Comparison of ENCODE assay signal across 10 cellular contexts in genomic region chr5:172721455-172722308, GRCh38. TPM values are rescaled to one million over a fixed set of nuclear protein-coding genes. Genes with fewer than 3 reads are reported as not detected.
DNase-seq lines count a peak whose midpoint lies in the region; ATAC-seq lines count a peak whose summit lies in the region.
"Had no signal": no experiment of that assay in that cellular context is flagged by ENCODE, and none has a peak within 500 bp of the region (broad histone marks: within the 10 kb centered on the region; RNA-seq: fewer than 3 reads in every experiment).

No MANE protein-coding gene starts in this region.

- CTCF ChIA-PET in CD8-positive, alpha-beta memory T cell (lab: Charles Lee) = interaction anchor here (0.6 to 3.5 kb wide), 6 partner anchors 43 to 1123 kb away, joined by 3 to 31 read pairs (median 4); partner anchors contain the start of gene DUSP1

- no peaks in the 10 kb centered on the region for H3K9me3 ChIP-seq in CD8-positive, alpha-beta memory T cell (ENCODE audit: low read length)
- no peaks in the 10 kb centered on the region for H3K9me3 ChIP-seq in HAP-1

- no peak overlapping the region for H3K27ac ChIP-seq in CD8-positive, alpha-beta memory T cell (ENCODE audit: low read depth, low read length)
- peak overlapping the region; percentile 1 for H3K27ac ChIP-seq in angular gyrus (ENCODE audit: low read depth, low read length)

- POLR2A ChIA-PET in CD8-positive, alpha-beta memory T cell (lab: Charles Lee) = interaction anchor here (1.2 to 1.8 kb wide), 2 partner anchors 43 to 50 kb away, joined by 4 to 7 read pairs; no protein-coding TSS in a partner anchor

- intact Hi-C loops in sciatic nerve (cut with DNase I) = no loop called here

- H3K4me1 ChIP-seq in CD8-positive, alpha-beta memory T cell (ENCODE audit: insufficient read depth, low read length) = peaks cover 24% of the 10 kb centered on the region
- no peaks in the 10 kb centered on the region for H3K4me1 ChIP-seq in HAP-1

- H3K27me3 Mint-ChIP-seq in CD8-positive, alpha-beta memory T cell = peaks cover 0 to 1% of the 10 kb centered on the region in 2 donors

- ATAC-seq in sciatic nerve (peak; percentile 69), GM18867 (IDR thresholded peaks at IDR 0.05; ENCODE audit: unreplicated experiment) (no peak), HG03196 (IDR thresholded peaks at IDR 0.05; ENCODE audit: unreplicated experiment) (no peak), HG03354 (IDR thresholded peaks at IDR 0.05; ENCODE audit: poor library complexity, severe bottlenecking, unreplicated experiment) (no peak)

- peak overlapping the region; percentile 32 to 90 (median 77) for H3K4me3 Mint-ChIP-seq in CD8-positive, alpha-beta memory T cell

- in situ Hi-C loops in HAP-1 (cut with MboI; ENCODE audit: low sequenced_read_pairs) = loop anchor here (25.0 kb wide), 1 partner anchor 566 kb away; no protein-coding TSS in a partner anchor

- H3K9me3 Mint-ChIP-seq in CD8-positive, alpha-beta memory T cell = no peaks in the 10 kb centered on the region

- H3K36me3 ChIP-seq in CD8-positive, alpha-beta memory T cell (ENCODE audit: insufficient read depth, low read length) = no peaks in the 10 kb centered on the region
- no peaks in the 10 kb centered on the region for H3K36me3 ChIP-seq in HAP-1 (replicated peaks)

- H3K27ac Mint-ChIP-seq in CD8-positive, alpha-beta memory T cell = peak overlapping the region; percentile 45 to 96 (median 91)

- DNase-seq in CD8-positive, alpha-beta memory T cell = no peak
- DNase-seq in glomerular endothelial cell (ENCODE audit: extremely low read depth, low read depth, low spot score) = peak; percentile 84
- DNase-seq in sciatic nerve (ENCODE audit: low spot score) = no peak
- DNase-seq in HAP-1 (ENCODE audit: low spot score in 2 of 2) = no peak
- DNase-seq: NCI-H1694 had no signal

- no peaks in the 10 kb centered on the region for H3K27me3 ChIP-seq in CD8-positive, alpha-beta memory T cell (ENCODE audit: insufficient read depth, low read length, poor library complexity, severe bottlenecking)
- H3K27me3 ChIP-seq in HAP-1 (ENCODE audit: low read depth) = peaks cover 11% of the 10 kb centered on the region

- H3K36me3 Mint-ChIP-seq in CD8-positive, alpha-beta memory T cell = no peaks in the 10 kb centered on the region

- H3K4me3 ChIP-seq in CD8-positive, alpha-beta memory T cell (ENCODE audit: low read length) = no peak overlapping the region
- H3K4me3 ChIP-seq in HAP-1 = no peak overlapping the region
- H3K4me3 ChIP-seq: smooth muscle cell had no signal

- H3K4me1 Mint-ChIP-seq in CD8-positive, alpha-beta memory T cell = peaks cover 22 to 34% (median 25%) of the 10 kb centered on the region in 3 donors

RNA-seq across cellular contexts. Expression of gene DUSP1, which starts 49.3 kb away (rescaled TPM):
- total RNA-seq in CD8-positive, alpha-beta memory T cell = 10 to 100 TPM in 1 of 2 experiments, 1 to 10 TPM in 1; 9.4 to 10.9 TPM
- polyA plus RNA-seq in CD8-positive, alpha-beta memory T cell = 1,007 TPM
- total RNA-seq in glomerular endothelial cell = 189 and 258 TPM in 2 replicates
- total RNA-seq in sciatic nerve = 296 TPM

Comparison
In these comparisons a context has a peak if more than half of its experiments do, and no peak if none do; other contexts are left out.
1. RNA of gene DUSP1, which starts 49.3 kb away (total RNA-seq): 296 TPM in sciatic nerve (single experiment) and 189 to 258 TPM in glomerular endothelial cell; 9.4 to 10.9 TPM in CD8-positive, alpha-beta memory T cell; every median in the first group is over 10 times any median in the second.